24 cellular contexts compared by ENCODE assay signal in genomic region chr17:74543406-74543805, GRCh38. TPM values are rescaled to one million over a fixed set of nuclear protein-coding genes. Genes with fewer than 3 reads are reported as not detected.
"Had no signal": no experiment of that assay in that cellular context is flagged by ENCODE, and none has a peak within 500 bp of the region (broad histone marks: within the 10 kb centered on the region; RNA-seq: fewer than 3 reads in every experiment).

No MANE protein-coding gene starts in this region.

- H3K9me3 Mint-ChIP-seq: activated CD4-positive, alpha-beta memory T cell treated with anti-CD3 and anti-CD28 coated beads, Interleukin-2, amount 10 ng/mL, durations not matched to agents 7 days and 5 days; activated CD4-positive, alpha-beta T cell treated with anti-CD3 and anti-CD28 coated beads, Interleukin-2, amount 10 ng/mL, durations not matched to agents 7 days and 5 days; activated naive CD4-positive, alpha-beta T cell treated with anti-CD3 and anti-CD28 coated beads, Interleukin-2, amount 50 U/mL, for 72 hours; activated T-cell treated with anti-CD3 and anti-CD28 coated beads, Interleukin-2, amount 50 U/mL, for 24 hours; activated T-helper 1 cell treated with anti-CD3 and anti-CD28 coated beads, Interleukin-12 subunit alpha, Interleukin-12 subunit beta, Interleukin-2, Interleukin-4 antibody, amounts not matched to agents 30 ng/mL and 10 ng/mL and 1 ng/mL, durations not matched to agents 14 hours and 24 hours and 36 hours had no signal

- H3K27ac ChIP-seq: brain microvascular endothelial cell, cardiac muscle cell, Peyer's patch had no signal

- H3K36me3 Mint-ChIP-seq: activated naive CD4-positive, alpha-beta T cell treated with anti-CD3 and anti-CD28 coated beads, Interleukin-2, amount 50 U/mL, for 72 hours had no signal

- H3K4me3 Mint-ChIP-seq: activated CD4-positive, alpha-beta memory T cell treated with anti-CD3 and anti-CD28 coated beads, Interleukin-2, amount 10 ng/mL, durations not matched to agents 7 days and 5 days; activated CD4-positive, alpha-beta T cell treated with anti-CD3 and anti-CD28 coated beads, Interleukin-2, amount 10 ng/mL, durations not matched to agents 7 days and 5 days; activated T-cell treated with anti-CD3 and anti-CD28 coated beads, Interleukin-2, amount 50 U/mL, for 24 hours; activated T-helper 1 cell treated with anti-CD3 and anti-CD28 coated beads, Interleukin-12 subunit alpha, Interleukin-12 subunit beta, Interleukin-2, Interleukin-4 antibody, amounts not matched to agents 30 ng/mL and 10 ng/mL and 1 ng/mL, durations not matched to agents 14 hours and 24 hours and 36 hours; T-helper 17 cell had no signal

- H3K4me3 ChIP-seq: cardiac muscle cell, Peyer's patch had no signal

- H3K27ac Mint-ChIP-seq: activated CD4-positive, alpha-beta memory T cell treated with anti-CD3 and anti-CD28 coated beads, Interleukin-2, amount 10 ng/mL, durations not matched to agents 7 days and 5 days; activated CD4-positive, alpha-beta T cell treated with anti-CD3 and anti-CD28 coated beads, Interleukin-2, amount 10 ng/mL, durations not matched to agents 7 days and 5 days; activated naive CD4-positive, alpha-beta T cell treated with anti-CD3 and anti-CD28 coated beads, Interleukin-2, amount 50 U/mL, for 72 hours; activated T-cell treated with anti-CD3 and anti-CD28 coated beads, Interleukin-2, amount 50 U/mL, for 24 hours; activated T-helper 1 cell treated with anti-CD3 and anti-CD28 coated beads, Interleukin-12 subunit alpha, Interleukin-12 subunit beta, Interleukin-2, Interleukin-4 antibody, amounts not matched to agents 30 ng/mL and 10 ng/mL and 1 ng/mL, durations not matched to agents 14 hours and 24 hours and 36 hours; T-helper 17 cell had no signal

- DNase-seq: activated CD4-positive, alpha-beta memory T cell treated with anti-CD3 and anti-CD28 coated beads, Interleukin-2, amount 10 ng/mL, durations not matched to agents 7 days and 5 days; activated CD4-positive, alpha-beta T cell treated with anti-CD3 and anti-CD28 coated beads, Interleukin-2, amount 10 ng/mL, durations not matched to agents 7 days and 5 days; activated CD4-positive, CD25-positive, alpha-beta regulatory T cell; activated CD8-positive, alpha-beta memory T cell treated with anti-CD3 and anti-CD28 coated beads, Interleukin-2, amount 50 U/mL, for 48 hours; activated effector memory CD4-positive, alpha-beta T cell treated with Interleukin-2 at 50 U/mL for 16 hours; activated naive CD4-positive, alpha-beta T cell treated with Interleukin-2 at 50 U/mL for 16 hours; activated T-cell treated with anti-CD3 and anti-CD28 coated beads, Interleukin-2, amount 50 U/mL, for 24 hours; brain microvascular endothelial cell; Kasumi-1; KBM-7; NCI-H1048; NCI-H146; NCI-H187 treated with DMSO at 0.1 percent for 48 hours; NCI-H2081 treated with DMSO at 0.1 percent for 48 hours; NCI-H446; SHP77 treated with DMSO at 0.1 percent for 48 hours; T-helper 17 cell; T1000 had no signal

- ATAC-seq: activated naive CD4-positive, alpha-beta T cell treated with anti-CD3 and anti-CD28 coated beads, Interleukin-2, amount 50 U/mL, for 72 hours; T-helper 17 cell had no signal

- H3K9me3 ChIP-seq: Peyer's patch had no signal

- H3K36me3 ChIP-seq: brain microvascular endothelial cell, cardiac muscle cell, Peyer's patch had no signal

- H3K27me3 ChIP-seq: brain microvascular endothelial cell, cardiac muscle cell, Peyer's patch had no signal

- H3K4me1 ChIP-seq: Peyer's patch had no signal

RNA-seq across cellular contexts. Expression of gene CD300C, which starts 2.5 kb away (rescaled TPM):
- total RNA-seq: Peyer's patch had no signal

RNA-seq across cellular contexts. Expression of gene CD300LB, which starts 12.1 kb away (rescaled TPM):
- total RNA-seq: activated CD4-positive, alpha-beta memory T cell treated with anti-CD3 and anti-CD28 coated beads, Interleukin-2, amount 10 ng/mL, durations not matched to agents 7 days and 5 days; activated CD4-positive, alpha-beta T cell treated with anti-CD3 and anti-CD28 coated beads, Interleukin-2, amount 10 ng/mL, durations not matched to agents 7 days and 5 days; activated naive CD4-positive, alpha-beta T cell treated with anti-CD3 and anti-CD28 coated beads, Interleukin-2, amount 50 U/mL, for 72 hours; activated T-helper 1 cell treated with anti-CD3 and anti-CD28 coated beads, Interleukin-12 subunit alpha, Interleukin-12 subunit beta, Interleukin-2, Interleukin-4 antibody, amounts not matched to agents 30 ng/mL and 10 ng/mL and 1 ng/mL, durations not matched to agents 14 hours and 24 hours and 36 hours; cardiac muscle cell; M059J; Peyer's patch; SK-MEL-5 had no signal

RNA-seq across cellular contexts. Expression of gene CD300H, which starts 23.9 kb away (rescaled TPM):
- total RNA-seq: activated CD4-positive, alpha-beta memory T cell treated with anti-CD3 and anti-CD28 coated beads, Interleukin-2, amount 10 ng/mL, durations not matched to agents 7 days and 5 days; activated CD4-positive, alpha-beta T cell treated with anti-CD3 and anti-CD28 coated beads, Interleukin-2, amount 10 ng/mL, durations not matched to agents 7 days and 5 days; activated naive CD4-positive, alpha-beta T cell treated with anti-CD3 and anti-CD28 coated beads, Interleukin-2, amount 50 U/mL, for 72 hours; activated T-helper 1 cell treated with anti-CD3 and anti-CD28 coated beads, Interleukin-12 subunit alpha, Interleukin-12 subunit beta, Interleukin-2, Interleukin-4 antibody, amounts not matched to agents 30 ng/mL and 10 ng/mL and 1 ng/mL, durations not matched to agents 14 hours and 24 hours and 36 hours; cardiac muscle cell; M059J; Peyer's patch; SK-MEL-5; T-helper 17 cell had no signal

RNA-seq across cellular contexts. Expression of gene CD300LD, which starts 48.7 kb away (rescaled TPM):
- total RNA-seq: activated CD4-positive, alpha-beta memory T cell treated with anti-CD3 and anti-CD28 coated beads, Interleukin-2, amount 10 ng/mL, durations not matched to agents 7 days and 5 days; activated naive CD4-positive, alpha-beta T cell treated with anti-CD3 and anti-CD28 coated beads, Interleukin-2, amount 50 U/mL, for 72 hours; activated T-helper 1 cell treated with anti-CD3 and anti-CD28 coated beads, Interleukin-12 subunit alpha, Interleukin-12 subunit beta, Interleukin-2, Interleukin-4 antibody, amounts not matched to agents 30 ng/mL and 10 ng/mL and 1 ng/mL, durations not matched to agents 14 hours and 24 hours and 36 hours; cardiac muscle cell; M059J; Peyer's patch; SK-MEL-5; T-helper 17 cell had no signal
